Comparison of ENCODE assay signal across 1 cellular context in genomic region chr12:39442895-39443703, GRCh38.
A peak's percentile ranks its signal among the peaks of the same experiment; 100 is the strongest.
TF ChIP-seq lines count a peak whose summit lies in the region.

A gene with protein sequence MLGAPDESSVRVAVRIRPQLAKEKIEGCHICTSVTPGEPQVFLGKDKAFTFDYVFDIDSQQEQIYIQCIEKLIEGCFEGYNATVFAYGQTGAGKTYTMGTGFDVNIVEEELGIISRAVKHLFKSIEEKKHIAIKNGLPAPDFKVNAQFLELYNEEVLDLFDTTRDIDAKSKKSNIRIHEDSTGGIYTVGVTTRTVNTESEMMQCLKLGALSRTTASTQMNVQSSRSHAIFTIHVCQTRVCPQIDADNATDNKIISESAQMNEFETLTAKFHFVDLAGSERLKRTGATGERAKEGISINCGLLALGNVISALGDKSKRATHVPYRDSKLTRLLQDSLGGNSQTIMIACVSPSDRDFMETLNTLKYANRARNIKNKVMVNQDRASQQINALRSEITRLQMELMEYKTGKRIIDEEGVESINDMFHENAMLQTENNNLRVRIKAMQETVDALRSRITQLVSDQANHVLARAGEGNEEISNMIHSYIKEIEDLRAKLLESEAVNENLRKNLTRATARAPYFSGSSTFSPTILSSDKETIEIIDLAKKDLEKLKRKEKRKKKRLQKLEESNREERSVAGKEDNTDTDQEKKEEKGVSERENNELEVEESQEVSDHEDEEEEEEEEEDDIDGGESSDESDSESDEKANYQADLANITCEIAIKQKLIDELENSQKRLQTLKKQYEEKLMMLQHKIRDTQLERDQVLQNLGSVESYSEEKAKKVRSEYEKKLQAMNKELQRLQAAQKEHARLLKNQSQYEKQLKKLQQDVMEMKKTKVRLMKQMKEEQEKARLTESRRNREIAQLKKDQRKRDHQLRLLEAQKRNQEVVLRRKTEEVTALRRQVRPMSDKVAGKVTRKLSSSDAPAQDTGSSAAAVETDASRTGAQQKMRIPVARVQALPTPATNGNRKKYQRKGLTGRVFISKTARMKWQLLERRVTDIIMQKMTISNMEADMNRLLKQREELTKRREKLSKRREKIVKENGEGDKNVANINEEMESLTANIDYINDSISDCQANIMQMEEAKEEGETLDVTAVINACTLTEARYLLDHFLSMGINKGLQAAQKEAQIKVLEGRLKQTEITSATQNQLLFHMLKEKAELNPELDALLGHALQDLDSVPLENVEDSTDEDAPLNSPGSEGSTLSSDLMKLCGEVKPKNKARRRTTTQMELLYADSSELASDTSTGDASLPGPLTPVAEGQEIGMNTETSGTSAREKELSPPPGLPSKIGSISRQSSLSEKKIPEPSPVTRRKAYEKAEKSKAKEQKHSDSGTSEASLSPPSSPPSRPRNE (N-terminal part only) (minus strand): TSS chr12:39443120. CDS start chr12:39442970, 150 bp downstream.

TF ChIP-seq in GM12878, 131 proteins besides CTCF, POLR2A, EP300 and RAD21 (continued from another document and continues in another):
- TF ChIP-seq, protein P1, sequence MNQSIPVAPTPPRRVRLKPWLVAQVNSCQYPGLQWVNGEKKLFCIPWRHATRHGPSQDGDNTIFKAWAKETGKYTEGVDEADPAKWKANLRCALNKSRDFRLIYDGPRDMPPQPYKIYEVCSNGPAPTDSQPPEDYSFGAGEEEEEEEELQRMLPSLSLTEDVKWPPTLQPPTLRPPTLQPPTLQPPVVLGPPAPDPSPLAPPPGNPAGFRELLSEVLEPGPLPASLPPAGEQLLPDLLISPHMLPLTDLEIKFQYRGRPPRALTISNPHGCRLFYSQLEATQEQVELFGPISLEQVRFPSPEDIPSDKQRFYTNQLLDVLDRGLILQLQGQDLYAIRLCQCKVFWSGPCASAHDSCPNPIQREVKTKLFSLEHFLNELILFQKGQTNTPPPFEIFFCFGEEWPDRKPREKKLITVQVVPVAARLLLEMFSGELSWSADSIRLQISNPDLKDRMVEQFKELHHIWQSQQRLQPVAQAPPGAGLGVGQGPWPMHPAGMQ (IDR thresholded peaks at IDR 0.05; ENCODE audit: borderline replicate concordance) = no peak
- TF ChIP-seq PKNOX1 (IDR thresholded peaks at IDR 0.05) (no peak), HDAC2 (IDR thresholded peaks at IDR 0.05) (no peak), KAT2A (conservative IDR thresholded peaks at IDR 0.05; ENCODE audit: control insufficient read depth, low read depth, low read length) (no peak), ETV6 (conservative IDR thresholded peaks at IDR 0.05 in 1 of 2, IDR thresholded peaks at IDR 0.05 in 1 of 2; ENCODE audit: borderline replicate concordance in 1 of 2, low read depth in 1 of 2) (no peak), ATF7 (IDR thresholded peaks at IDR 0.05; ENCODE audit: low read depth) (no peak), HDAC6 (IDR thresholded peaks at IDR 0.05; ENCODE audit: unreplicated experiment) (no peak), ESRRA (IDR thresholded peaks at IDR 0.05; ENCODE audit: low read length) (no peak), WRNIP1 (IDR thresholded peaks at IDR 0.05; ENCODE audit: borderline replicate concordance, low read depth, low read length) (no peak), SUZ12 (IDR thresholded peaks at IDR 0.05; ENCODE audit: unreplicated experiment) (no peak), PBX3 (IDR thresholded peaks at IDR 0.05; ENCODE audit: insufficient replicate concordance, low read depth, low read length) (no peak), TBL1XR1 (IDR thresholded peaks at IDR 0.05; ENCODE audit: low read depth, low read length) (no peak), ZNF592 (IDR thresholded peaks at IDR 0.05) (no peak), SP1 (IDR thresholded peaks at IDR 0.05; ENCODE audit: low read depth, low read length) (no peak), GATAD2B (conservative IDR thresholded peaks at IDR 0.05; ENCODE audit: low read depth) (peak; percentile 75; the same call in 1 of the 2 replicates), JUND (IDR thresholded peaks at IDR 0.05; ENCODE audit: low read depth, low read length) (0 out of 2 replicates have a peak, but pooled peaks have one; percentile 33), IKZF2 (IDR thresholded peaks at IDR 0.05) (peak in 1 of 2 experiments; percentile 23; a peak in 1 of 4 replicates), FOXK2 (IDR thresholded peaks at IDR 0.05) (no peak), TAF1 (IDR thresholded peaks at IDR 0.05; ENCODE audit: borderline replicate concordance, low read depth, low read length) (peak; percentile 84; the same call in 1 of the 2 replicates), SIN3A (IDR thresholded peaks at IDR 0.05; ENCODE audit: low read depth, low read length) (peak; percentile 57; the same call in 1 of the 2 replicates), MTA3 (IDR thresholded peaks at IDR 0.05; ENCODE audit: borderline replicate concordance, low read length) (no peak), MTA2 (IDR thresholded peaks at IDR 0.05; ENCODE audit: low read depth) (no peak), ZNF274 (IDR thresholded peaks at IDR 0.05; ENCODE audit: insufficient read depth, insufficient read length) (no peak), SPI1 (IDR thresholded peaks at IDR 0.05; ENCODE audit: borderline replicate concordance, insufficient read depth, low read depth, low read length) (no peak), CBFB (IDR thresholded peaks at IDR 0.05; ENCODE audit: low read depth) (no peak), BACH1 (IDR thresholded peaks at IDR 0.05; ENCODE audit: borderline replicate concordance) (peak; percentile 80), SIX5 (IDR thresholded peaks at IDR 0.05; ENCODE audit: low read depth, low read length, severe bottlenecking) (no peak), SMAD1 (IDR thresholded peaks at IDR 0.05; ENCODE audit: low read depth, partially characterized antibody) (no peak), ZNF207 (IDR thresholded peaks at IDR 0.05; ENCODE audit: borderline replicate concordance) (no peak), RB1 (IDR thresholded peaks at IDR 0.05; ENCODE audit: borderline replicate concordance) (peak; percentile 56; the same call in 1 of the 2 replicates)
- TF ChIP-seq, protein P2, sequence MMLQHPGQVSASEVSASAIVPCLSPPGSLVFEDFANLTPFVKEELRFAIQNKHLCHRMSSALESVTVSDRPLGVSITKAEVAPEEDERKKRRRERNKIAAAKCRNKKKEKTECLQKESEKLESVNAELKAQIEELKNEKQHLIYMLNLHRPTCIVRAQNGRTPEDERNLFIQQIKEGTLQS (IDR thresholded peaks at IDR 0.05; ENCODE audit: borderline replicate concordance, extremely low read depth, low read depth, low read length) = no peak
- TF ChIP-seq, protein P3, sequence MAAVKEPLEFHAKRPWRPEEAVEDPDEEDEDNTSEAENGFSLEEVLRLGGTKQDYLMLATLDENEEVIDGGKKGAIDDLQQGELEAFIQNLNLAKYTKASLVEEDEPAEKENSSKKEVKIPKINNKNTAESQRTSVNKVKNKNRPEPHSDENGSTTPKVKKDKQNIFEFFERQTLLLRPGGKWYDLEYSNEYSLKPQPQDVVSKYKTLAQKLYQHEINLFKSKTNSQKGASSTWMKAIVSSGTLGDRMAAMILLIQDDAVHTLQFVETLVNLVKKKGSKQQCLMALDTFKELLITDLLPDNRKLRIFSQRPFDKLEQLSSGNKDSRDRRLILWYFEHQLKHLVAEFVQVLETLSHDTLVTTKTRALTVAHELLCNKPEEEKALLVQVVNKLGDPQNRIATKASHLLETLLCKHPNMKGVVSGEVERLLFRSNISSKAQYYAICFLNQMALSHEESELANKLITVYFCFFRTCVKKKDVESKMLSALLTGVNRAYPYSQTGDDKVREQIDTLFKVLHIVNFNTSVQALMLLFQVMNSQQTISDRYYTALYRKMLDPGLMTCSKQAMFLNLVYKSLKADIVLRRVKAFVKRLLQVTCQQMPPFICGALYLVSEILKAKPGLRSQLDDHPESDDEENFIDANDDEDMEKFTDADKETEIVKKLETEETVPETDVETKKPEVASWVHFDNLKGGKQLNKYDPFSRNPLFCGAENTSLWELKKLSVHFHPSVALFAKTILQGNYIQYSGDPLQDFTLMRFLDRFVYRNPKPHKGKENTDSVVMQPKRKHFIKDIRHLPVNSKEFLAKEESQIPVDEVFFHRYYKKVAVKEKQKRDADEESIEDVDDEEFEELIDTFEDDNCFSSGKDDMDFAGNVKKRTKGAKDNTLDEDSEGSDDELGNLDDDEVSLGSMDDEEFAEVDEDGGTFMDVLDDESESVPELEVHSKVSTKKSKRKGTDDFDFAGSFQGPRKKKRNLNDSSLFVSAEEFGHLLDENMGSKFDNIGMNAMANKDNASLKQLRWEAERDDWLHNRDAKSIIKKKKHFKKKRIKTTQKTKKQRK (IDR thresholded peaks at IDR 0.05; ENCODE audit: low read depth, low read length) = no peak
- TF ChIP-seq, protein P4, sequence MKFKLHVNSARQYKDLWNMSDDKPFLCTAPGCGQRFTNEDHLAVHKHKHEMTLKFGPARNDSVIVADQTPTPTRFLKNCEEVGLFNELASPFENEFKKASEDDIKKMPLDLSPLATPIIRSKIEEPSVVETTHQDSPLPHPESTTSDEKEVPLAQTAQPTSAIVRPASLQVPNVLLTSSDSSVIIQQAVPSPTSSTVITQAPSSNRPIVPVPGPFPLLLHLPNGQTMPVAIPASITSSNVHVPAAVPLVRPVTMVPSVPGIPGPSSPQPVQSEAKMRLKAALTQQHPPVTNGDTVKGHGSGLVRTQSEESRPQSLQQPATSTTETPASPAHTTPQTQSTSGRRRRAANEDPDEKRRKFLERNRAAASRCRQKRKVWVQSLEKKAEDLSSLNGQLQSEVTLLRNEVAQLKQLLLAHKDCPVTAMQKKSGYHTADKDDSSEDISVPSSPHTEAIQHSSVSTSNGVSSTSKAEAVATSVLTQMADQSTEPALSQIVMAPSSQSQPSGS (IDR thresholded peaks at IDR 0.05; ENCODE audit: low read length) = no peak
- TF ChIP-seq, protein P5, sequence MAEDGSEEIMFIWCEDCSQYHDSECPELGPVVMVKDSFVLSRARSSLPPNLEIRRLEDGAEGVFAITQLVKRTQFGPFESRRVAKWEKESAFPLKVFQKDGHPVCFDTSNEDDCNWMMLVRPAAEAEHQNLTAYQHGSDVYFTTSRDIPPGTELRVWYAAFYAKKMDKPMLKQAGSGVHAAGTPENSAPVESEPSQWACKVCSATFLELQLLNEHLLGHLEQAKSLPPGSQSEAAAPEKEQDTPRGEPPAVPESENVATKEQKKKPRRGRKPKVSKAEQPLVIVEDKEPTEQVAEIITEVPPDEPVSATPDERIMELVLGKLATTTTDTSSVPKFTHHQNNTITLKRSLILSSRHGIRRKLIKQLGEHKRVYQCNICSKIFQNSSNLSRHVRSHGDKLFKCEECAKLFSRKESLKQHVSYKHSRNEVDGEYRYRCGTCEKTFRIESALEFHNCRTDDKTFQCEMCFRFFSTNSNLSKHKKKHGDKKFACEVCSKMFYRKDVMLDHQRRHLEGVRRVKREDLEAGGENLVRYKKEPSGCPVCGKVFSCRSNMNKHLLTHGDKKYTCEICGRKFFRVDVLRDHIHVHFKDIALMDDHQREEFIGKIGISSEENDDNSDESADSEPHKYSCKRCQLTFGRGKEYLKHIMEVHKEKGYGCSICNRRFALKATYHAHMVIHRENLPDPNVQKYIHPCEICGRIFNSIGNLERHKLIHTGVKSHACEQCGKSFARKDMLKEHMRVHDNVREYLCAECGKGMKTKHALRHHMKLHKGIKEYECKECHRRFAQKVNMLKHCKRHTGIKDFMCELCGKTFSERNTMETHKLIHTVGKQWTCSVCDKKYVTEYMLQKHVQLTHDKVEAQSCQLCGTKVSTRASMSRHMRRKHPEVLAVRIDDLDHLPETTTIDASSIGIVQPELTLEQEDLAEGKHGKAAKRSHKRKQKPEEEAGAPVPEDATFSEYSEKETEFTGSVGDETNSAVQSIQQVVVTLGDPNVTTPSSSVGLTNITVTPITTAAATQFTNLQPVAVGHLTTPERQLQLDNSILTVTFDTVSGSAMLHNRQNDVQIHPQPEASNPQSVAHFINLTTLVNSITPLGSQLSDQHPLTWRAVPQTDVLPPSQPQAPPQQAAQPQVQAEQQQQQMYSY (CRISPR knock-in tag; IDR thresholded peaks at IDR 0.05) = no peak
